In the genomic region with DNA sequence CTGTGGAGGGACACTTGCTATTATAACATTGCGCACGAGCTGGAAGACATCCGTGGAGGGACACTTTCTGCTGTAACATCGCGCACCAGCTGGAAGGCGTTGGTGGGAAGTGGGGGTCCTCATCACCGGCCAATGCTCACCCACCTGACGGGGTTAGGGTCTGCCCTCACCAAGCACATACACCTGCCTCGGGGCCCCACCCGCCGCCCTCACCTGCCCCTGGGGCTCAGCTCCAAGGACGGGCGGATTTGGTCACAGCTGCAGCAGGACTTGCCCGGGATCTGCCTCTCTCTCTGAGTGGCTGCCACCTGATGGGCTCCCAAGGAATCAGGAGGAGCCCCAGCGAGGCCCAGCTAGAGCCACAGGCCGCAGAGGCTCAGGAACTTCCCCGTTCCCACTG, we compare ENCODE assay signal across 17 cellular contexts. TPM values are rescaled to one million over a fixed set of nuclear protein-coding genes. Genes with fewer than 3 reads are reported as not detected.
"Had no signal": no experiment of that assay in that cellular context is flagged by ENCODE, and none has a peak within 500 bp of the region (broad histone marks: within the 10 kb centered on the region; RNA-seq: fewer than 3 reads in every experiment).

No MANE protein-coding gene starts in this region.

- ATAC-seq: activated CD4-positive, CD25-positive, alpha-beta regulatory T cell treated with anti-CD3 and anti-CD28 coated beads, Interleukin-2, amount 50 U/mL, for 24 hours; activated T-cell treated with anti-CD3 and anti-CD28 coated beads, Interleukin-2, amount 50 U/mL, for 72 hours; lower lobe of right lung had no signal

- H3K4me1 ChIP-seq: testis had no signal

- H3K27me3 ChIP-seq: testis had no signal

- DNase-seq: activated CD8-positive, alpha-beta memory T cell treated with anti-CD3 and anti-CD28 coated beads for 24 hours; activated effector memory CD4-positive, alpha-beta T cell treated with anti-CD3 and anti-CD28 coated beads, Interleukin-2, amount 50 U/mL, for 16 hours; activated naive CD4-positive, alpha-beta T cell treated with anti-CD3 and anti-CD28 coated beads, Interleukin-2, amount 50 U/mL, for 16 hours; activated T-cell treated with anti-CD3 and anti-CD28 coated beads, Interleukin-2, amount 50 U/mL, for 72 hours; cerebellar nuclear complex; cortex of kidney; erythroblast; foreskin melanocyte; hypothalamus; lower lobe of right lung; stimulated activated CD4-positive, alpha-beta T cell treated with anti-CD3 and anti-CD28 coated beads, Interleukin-2, amount 100 ng/mL, for 24 hours; testis had no signal

- H3K27ac Mint-ChIP-seq: activated T-cell treated with anti-CD3 and anti-CD28 coated beads, Interleukin-2, amount 50 U/mL, for 72 hours; mesothelial cell of epicardium; progenitor cell of endocrine pancreas; type B pancreatic cell had no signal

- H3K27ac ChIP-seq: lower lobe of right lung, testis had no signal

- H3K9me3 ChIP-seq: lower lobe of right lung, testis had no signal

- H3K27me3 Mint-ChIP-seq: progenitor cell of endocrine pancreas, type B pancreatic cell had no signal

- H3K4me1 Mint-ChIP-seq: mesothelial cell of epicardium had no signal

- H3K4me3 ChIP-seq: lower lobe of right lung, testis had no signal

- H3K9me3 Mint-ChIP-seq: activated T-cell treated with anti-CD3 and anti-CD28 coated beads, Interleukin-2, amount 50 U/mL, for 72 hours; mesothelial cell of epicardium; type B pancreatic cell had no signal

- H3K4me3 Mint-ChIP-seq: activated T-cell treated with anti-CD3 and anti-CD28 coated beads, Interleukin-2, amount 50 U/mL, for 72 hours; mesothelial cell of epicardium; type B pancreatic cell had no signal

RNA-seq across cellular contexts. Expression of a gene that starts 38.6 kb away (rescaled TPM):
- total RNA-seq: activated T-cell treated with anti-CD3 and anti-CD28 coated beads, Interleukin-2, amount 50 U/mL, for 72 hours; bronchial epithelial cell; progenitor cell of endocrine pancreas had no signal
